ENCODE assay signal across 11 cellular contexts in the genomic region with DNA sequence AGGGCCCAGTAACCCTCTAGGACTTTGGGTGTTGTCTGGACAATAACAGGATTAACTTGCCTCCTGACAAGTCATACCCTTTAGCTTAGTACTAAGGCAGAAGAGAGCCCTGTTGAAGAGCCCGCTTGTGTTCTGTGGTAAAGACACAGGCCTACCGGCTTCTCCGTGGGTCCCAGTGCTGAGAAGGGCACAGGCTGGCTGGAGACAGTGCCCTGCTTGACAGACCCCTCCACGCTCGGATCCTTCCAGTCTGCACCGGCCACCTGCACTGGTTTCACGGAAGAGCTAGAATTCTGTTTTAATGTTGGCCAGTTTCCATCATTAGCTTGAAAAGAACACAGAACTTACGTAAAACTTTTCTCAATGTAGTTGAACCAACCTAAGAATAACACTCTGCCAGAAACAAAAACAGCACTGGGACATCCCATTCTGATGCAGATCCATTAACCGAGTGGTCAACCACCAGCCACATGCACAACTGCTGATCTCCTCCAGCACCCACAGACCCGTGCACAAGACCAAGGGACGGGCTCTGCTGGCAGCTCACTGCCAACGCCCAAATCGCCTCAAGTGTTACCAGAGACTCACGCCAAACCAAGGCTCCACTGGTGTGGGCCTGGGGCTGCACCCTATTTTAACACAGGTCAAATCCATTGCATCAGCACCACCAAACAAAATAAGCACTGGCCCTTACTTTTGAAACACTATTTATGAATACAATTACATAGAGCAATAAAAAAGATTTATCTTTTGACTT.
"Had no signal": no experiment of that assay in that cellular context is flagged by ENCODE, and none has a peak within 500 bp of the region (broad histone marks: within the 10 kb centered on the region; RNA-seq: fewer than 3 reads in every experiment).

No MANE protein-coding gene starts in this region.

- H3K9me3 ChIP-seq: ovary, tibial artery had no signal

- H3K4me3 ChIP-seq: ovary, skin epidermis, tibial artery had no signal

- H3K27ac Mint-ChIP-seq: activated CD8-positive, alpha-beta T cell treated with anti-CD3 and anti-CD28 coated beads, Interleukin-2, amount 10 ng/mL, durations not matched to agents 7 days and 5 days; activated naive CD4-positive, alpha-beta T cell treated with anti-CD3 and anti-CD28 coated beads, Interleukin-2, amount 50 U/mL, for 24 hours; T-helper 1 cell treated with Interleukin-12 subunit alpha and Interleukin-12 subunit beta and Interleukin-4 antibody, amounts not matched to agents 30 μg/mL and 1 μg/mL, for 36 hours had no signal

- H3K27me3 Mint-ChIP-seq: activated naive CD4-positive, alpha-beta T cell treated with anti-CD3 and anti-CD28 coated beads, Interleukin-2, amount 50 U/mL, for 24 hours had no signal

- ATAC-seq: activated CD8-positive, alpha-beta T cell treated with anti-CD3 and anti-CD28 coated beads, Interleukin-2, amount 10 ng/mL, durations not matched to agents 7 days and 5 days; SK-N-SH treated with all-trans-retinoic acid at 6 μM for 48 hours; WTC11 had no signal

- H3K4me1 Mint-ChIP-seq: activated naive CD4-positive, alpha-beta T cell treated with anti-CD3 and anti-CD28 coated beads, Interleukin-2, amount 50 U/mL, for 24 hours; neural crest cell had no signal

- DNase-seq: activated CD4-positive, alpha-beta T cell treated with anti-CD3 and anti-CD28 coated beads for 48 hours; activated CD8-positive, alpha-beta T cell treated with anti-CD3 and anti-CD28 coated beads, Interleukin-2, amount 10 ng/mL, durations not matched to agents 7 days and 5 days; mesendoderm had no signal

- H3K9me3 Mint-ChIP-seq: activated naive CD4-positive, alpha-beta T cell treated with anti-CD3 and anti-CD28 coated beads, Interleukin-2, amount 50 U/mL, for 24 hours; neural crest cell; T-helper 1 cell treated with Interleukin-12 subunit alpha and Interleukin-12 subunit beta and Interleukin-4 antibody, amounts not matched to agents 30 μg/mL and 1 μg/mL, for 36 hours; WTC11 had no signal

- H3K36me3 ChIP-seq: ovary had no signal

- H3K4me3 Mint-ChIP-seq: activated CD8-positive, alpha-beta T cell treated with anti-CD3 and anti-CD28 coated beads, Interleukin-2, amount 10 ng/mL, durations not matched to agents 7 days and 5 days; activated naive CD4-positive, alpha-beta T cell treated with anti-CD3 and anti-CD28 coated beads, Interleukin-2, amount 50 U/mL, for 24 hours; neural crest cell; T-helper 1 cell treated with Interleukin-12 subunit alpha and Interleukin-12 subunit beta and Interleukin-4 antibody, amounts not matched to agents 30 μg/mL and 1 μg/mL, for 36 hours; WTC11 had no signal

- H3K27ac ChIP-seq: skin epidermis, tibial artery had no signal

- H3K27me3 ChIP-seq: ovary, tibial artery had no signal
